ENCODE assay signal across 19 cellular contexts in genomic region chr12:25293596-25293995, GRCh38.
"Had no signal": no experiment of that assay in that cellular context is flagged by ENCODE, and none has a peak within 500 bp of the region (broad histone marks: within the 10 kb centered on the region; RNA-seq: fewer than 3 reads in every experiment).

No MANE protein-coding gene starts in this region.

- H3K4me1 Mint-ChIP-seq: naive B cell, nephron progenitor cell had no signal

- H3K4me3 Mint-ChIP-seq: naive B cell, nephron progenitor cell had no signal

- DNase-seq: cortex of kidney; dorsolateral prefrontal cortex; effector CD8-positive, alpha-beta T cell; heart left ventricle; hippocampal formation; left colon; left ventricle myocardium superior; mesendoderm; naive B cell; nephron progenitor cell; psoas muscle; retina; spleen; stimulated activated CD4-positive, alpha-beta T cell treated with anti-CD3 and anti-CD28 coated beads, Interleukin-15, amount 100 ng/mL, for 24 hours; stimulated activated CD4-positive, alpha-beta T cell treated with anti-CD3 and anti-CD28 coated beads, Interleukin-1b, Interleukin-23, amount 100 ng/mL, for 48 hours; stimulated activated CD4-positive, alpha-beta T cell treated with anti-CD3 and anti-CD28 coated beads, Interleukin-4, amount 100 ng/mL, for 4 hours; stimulated activated naive CD8-positive, alpha-beta T cell treated with anti-CD3 and anti-CD28 coated beads, Interleukin-15, Interleukin-2, amounts not matched to agents 100 U/mL and 50 U/mL, for 24 hours; upper lobe of right lung had no signal

- H3K27ac Mint-ChIP-seq: naive B cell, nephron progenitor cell had no signal

- ATAC-seq: heart left ventricle; left colon; left ventricle myocardium superior; psoas muscle; sciatic nerve; stimulated activated naive CD8-positive, alpha-beta T cell treated with anti-CD3 and anti-CD28 coated beads, Interleukin-15, Interleukin-2, amounts not matched to agents 100 U/mL and 50 U/mL, for 24 hours; upper lobe of right lung had no signal
